In genomic region chr17:61387011-61387410, GRCh38 we compare ENCODE assay signal across 16 cellular contexts. TPM values are rescaled to one million over a fixed set of nuclear protein-coding genes. Genes with fewer than 3 reads are reported as not detected.
A peak's percentile ranks its signal among the peaks of the same experiment; 100 is the strongest.
DNase-seq lines count a peak whose midpoint lies in the region; ATAC-seq and TF ChIP-seq lines count a peak whose summit lies in the region.
"Had no signal": no experiment of that assay in that cellular context is flagged by ENCODE, and none has a peak within 500 bp of the region (broad histone marks: within the 10 kb centered on the region; RNA-seq: fewer than 3 reads in every experiment).

No MANE protein-coding gene starts in this region.

- no peak overlapping the region for H3K4me3 ChIP-seq in lower lobe of right lung
- no peak overlapping the region for H3K4me3 ChIP-seq in upper lobe of right lung
- H3K4me3 ChIP-seq: BLaER1 treated with 17β-estradiol and CSF1 and Interleukin-3, amounts not matched to agents 10 nM and 100 nM; GM23338 had no signal

- no peak for DNase-seq in stimulated activated naive CD8-positive, alpha-beta T cell treated with anti-CD3 and anti-CD28 coated beads, Interleukin-15, amount 100 ng/mL, for 72 hours
- DNase-seq in stimulated activated naive CD8-positive, alpha-beta T cell treated with anti-CD3 and anti-CD28 coated beads, Interleukin-15, Interleukin-2, amounts not matched to agents 100 U/mL and 50 U/mL, for 24 hours = no peak
- peak; percentile 24 for DNase-seq in lower lobe of right lung
- peak; percentile 63 for DNase-seq in upper lobe of right lung
- DNase-seq in SIG-M5 (lab: John Stamatoyannopoulos, UW) = no peak
- DNase-seq: Calu3; CD8-positive, alpha-beta T cell; DMS79 treated with DMSO at 0.1 percent for 48 hours; GF-D8; H7; HFFc6 had no signal

- H3K4me3 Mint-ChIP-seq in stimulated activated naive CD8-positive, alpha-beta T cell treated with anti-CD3 and anti-CD28 coated beads, Interleukin-15, amount 100 ng/mL, for 72 hours = no peak overlapping the region
- H3K4me3 Mint-ChIP-seq: B cell; CD8-positive, alpha-beta T cell; GM23338; HFFc6 had no signal

- H3K27ac Mint-ChIP-seq in stimulated activated naive CD8-positive, alpha-beta T cell treated with anti-CD3 and anti-CD28 coated beads, Interleukin-15, amount 100 ng/mL, for 72 hours = no peak overlapping the region
- H3K27ac Mint-ChIP-seq: B cell; CD8-positive, alpha-beta T cell; GM23338; HFFc6 had no signal

- H3K27me3 Mint-ChIP-seq in stimulated activated naive CD8-positive, alpha-beta T cell treated with anti-CD3 and anti-CD28 coated beads, Interleukin-15, amount 100 ng/mL, for 72 hours = peaks cover 26% of the 10 kb centered on the region

- no peaks in the 10 kb centered on the region for H3K27me3 ChIP-seq in lower lobe of right lung (ENCODE audit: low read depth)
- H3K27me3 ChIP-seq in upper lobe of right lung = no peaks in the 10 kb centered on the region
- H3K27me3 ChIP-seq: BLaER1 treated with 17β-estradiol and CSF1 and Interleukin-3, amounts not matched to agents 10 nM and 100 nM had no signal

- H3K36me3 ChIP-seq in lower lobe of right lung (no peaks in the 10 kb centered on the region), upper lobe of right lung (no peaks in the 10 kb centered on the region)
- H3K36me3 ChIP-seq: BLaER1 treated with 17β-estradiol and CSF1 and Interleukin-3, amounts not matched to agents 10 nM and 100 nM had no signal

- H3K9me3 ChIP-seq in lower lobe of right lung = no peaks in the 10 kb centered on the region
- no peaks in the 10 kb centered on the region for H3K9me3 ChIP-seq in upper lobe of right lung
- H3K9me3 ChIP-seq: BLaER1 treated with 17β-estradiol and CSF1 and Interleukin-3, amounts not matched to agents 10 nM and 100 nM had no signal

- peak; percentile 10 for ATAC-seq in stimulated activated naive CD8-positive, alpha-beta T cell treated with anti-CD3 and anti-CD28 coated beads, Interleukin-15, amount 100 ng/mL, for 72 hours
- no peak for ATAC-seq in stimulated activated naive CD8-positive, alpha-beta T cell treated with anti-CD3 and anti-CD28 coated beads, Interleukin-15, Interleukin-2, amounts not matched to agents 100 U/mL and 50 U/mL, for 24 hours
- ATAC-seq in lower lobe of right lung (no peak), upper lobe of right lung (no peak), GM21576 (IDR thresholded peaks at IDR 0.05; ENCODE audit: unreplicated experiment) (no peak)
- ATAC-seq: CD8-positive, alpha-beta T cell; GM23338; HCT116 had no signal

- no peaks in the 10 kb centered on the region for H3K9me3 Mint-ChIP-seq in stimulated activated naive CD8-positive, alpha-beta T cell treated with anti-CD3 and anti-CD28 coated beads, Interleukin-15, amount 100 ng/mL, for 72 hours
- H3K9me3 Mint-ChIP-seq: CD8-positive, alpha-beta T cell; GM23338; HFFc6 had no signal

- TF ChIP-seq CTCF in lower lobe of right lung (IDR thresholded peaks at IDR 0.05) (no peak), upper lobe of right lung (IDR thresholded peaks at IDR 0.05) (no peak)

- intact Hi-C loops in lower lobe of right lung (cut with DNase I) (no loop called here), upper lobe of right lung (cut with DNase I) (no loop called here)

- no peak overlapping the region for H3K27ac ChIP-seq in lower lobe of right lung
- no peak overlapping the region for H3K27ac ChIP-seq in upper lobe of right lung
- H3K27ac ChIP-seq: BLaER1 treated with 17β-estradiol and CSF1 and Interleukin-3, amounts not matched to agents 10 nM and 100 nM had no signal

- peaks cover 17% of the 10 kb centered on the region for H3K4me1 Mint-ChIP-seq in stimulated activated naive CD8-positive, alpha-beta T cell treated with anti-CD3 and anti-CD28 coated beads, Interleukin-15, amount 100 ng/mL, for 72 hours

- H3K4me1 ChIP-seq in lower lobe of right lung (peaks cover 10% of the 10 kb centered on the region), upper lobe of right lung (peaks cover 9% of the 10 kb centered on the region)

RNA-seq across cellular contexts. Expression of gene TBX2, which starts 12.6 kb away (rescaled TPM):
- 83.3 TPM for total RNA-seq in lower lobe of right lung
- total RNA-seq in upper lobe of right lung = 122 TPM
- total RNA-seq: B cell; CD8-positive, alpha-beta T cell; GM23338; H7 had no signal

Comparison
In these comparisons a context has a peak if more than half of its experiments do, and no peak if none do; other contexts are left out.
1. DNase-seq: peak in lower lobe of right lung (single experiment) and upper lobe of right lung (single experiment); none in stimulated activated naive CD8-positive, alpha-beta T cell treated with anti-CD3 and anti-CD28 coated beads, Interleukin-15, amount 100 ng/mL, for 72 hours (0 of 2), stimulated activated naive CD8-positive, alpha-beta T cell treated with anti-CD3 and anti-CD28 coated beads, Interleukin-15, Interleukin-2, amounts not matched to agents 100 U/mL and 50 U/mL, for 24 hours (single experiment) and SIG-M5 (single experiment).